9 cellular contexts compared by ENCODE assay signal in genomic region chr9:119968837-119969707, GRCh38.
DNase-seq lines count a peak whose midpoint lies in the region; ATAC-seq, FAIRE-seq and TF ChIP-seq lines count a peak whose summit lies in the region.
"Had no signal": no experiment of that assay in that cellular context is flagged by ENCODE, and none has a peak within 500 bp of the region (broad histone marks: within the 10 kb centered on the region; RNA-seq: fewer than 3 reads in every experiment).

No MANE protein-coding gene starts in this region.

- no peaks in the 10 kb centered on the region for H4K20me1 ChIP-seq in MM.1S (ENCODE audit: insufficient read depth, low read length)
- no peaks in the 10 kb centered on the region for H4K20me1 ChIP-seq in SK-N-SH (ENCODE audit: insufficient read depth)
- H4K20me1 ChIP-seq in astrocyte (ENCODE audit: insufficient read depth, low read length): no peaks in the 10 kb centered on the region
- H4K20me1 ChIP-seq: BLaER1 treated with 17β-estradiol and CSF1 and Interleukin-3, amounts not matched to agents 10 nM and 100 nM had no signal

- no peaks in the 10 kb centered on the region for H3K9me3 Mint-ChIP-seq in astrocyte (ENCODE audit: unreplicated experiment)

- peaks cover 12% of the 10 kb centered on the region for H3K27me3 Mint-ChIP-seq in astrocyte (ENCODE audit: low read depth, unreplicated experiment)

- FAIRE-seq in astrocyte (lab: Jason Lieb, UNC): no peak

- no peak for TF ChIP-seq EP300 in SK-N-SH (IDR thresholded peaks at IDR 0.05; ENCODE audit: borderline replicate concordance in 1 of 2, low read depth in 1 of 2, low read length in 1 of 2)

- 28% methylated on average over 16 of the region's 17 CpGs for WGBS in SK-N-SH (ENCODE audit: low lambda C conversion rate)

- no peaks in the 10 kb centered on the region for H3F3A ChIP-seq in MM.1S (ENCODE audit: insufficient read depth, low read length)
- no peaks in the 10 kb centered on the region for H3F3A ChIP-seq in SK-N-SH (replicated peaks; ENCODE audit: insufficient read depth)

- H3K27me3 ChIP-seq in MM.1S (replicated peaks; ENCODE audit: insufficient read depth, low read length): no peaks in the 10 kb centered on the region
- no peaks in the 10 kb centered on the region for H3K27me3 ChIP-seq in SK-N-SH (ENCODE audit: insufficient read depth)
- no peaks in the 10 kb centered on the region for H3K27me3 ChIP-seq in astrocyte (ENCODE audit: insufficient read depth, low read length)
- H3K27me3 ChIP-seq in gastrocnemius medialis: no peaks in the 10 kb centered on the region
- H3K27me3 ChIP-seq: BLaER1 treated with 17β-estradiol and CSF1 and Interleukin-3, amounts not matched to agents 10 nM and 100 nM had no signal

- in situ Hi-C loops in gastrocnemius medialis (cut with MboI; ENCODE audit: low sequenced_read_pairs in 4 of 4): loop anchor here (10.0 to 25.0 kb wide), 5 partner anchors 107 to 493 kb away; no protein-coding TSS in a partner anchor

- H3K79me2 ChIP-seq in MM.1S (ENCODE audit: low read length): no peaks in the 10 kb centered on the region
- H3K79me2 ChIP-seq in SK-N-SH (ENCODE audit: insufficient read depth): no peaks in the 10 kb centered on the region
- no peaks in the 10 kb centered on the region for H3K79me2 ChIP-seq in astrocyte (ENCODE audit: insufficient read depth, low read length)

- H3K4me3 ChIP-seq in HEK293 (ENCODE audit: low read depth, low read length) (no peak overlapping the region), MM.1S (ENCODE audit: low read length) (no peak overlapping the region), SK-N-SH (ENCODE audit: low read depth in 2 of 2, low read length in 1 of 2) (no peak overlapping the region; a peak in 1 of 4 replicates), astrocyte (ENCODE audit: insufficient read depth, low read depth, low read length) (no peak overlapping the region), gastrocnemius medialis (no peak overlapping the region)
- H3K4me3 ChIP-seq: BLaER1 treated with 17β-estradiol and CSF1 and Interleukin-3, amounts not matched to agents 10 nM and 100 nM had no signal

- TF ChIP-seq CTCF in HEK293 (tag by site-specific recombination; IDR thresholded peaks at IDR 0.05) (0 out of 2 replicates have a peak, but pooled peaks have one; percentile 13), MM.1S (IDR thresholded peaks at IDR 0.05; ENCODE audit: low read length) (peak; percentile 94), SK-N-SH (IDR thresholded peaks at IDR 0.05) (peak; percentile 94), astrocyte (IDR thresholded peaks at IDR 0.05; ENCODE audit: insufficient read depth, low read depth, low read length) (peak; percentile 85), gastrocnemius medialis (IDR thresholded peaks at IDR 0.05 in 4 of 5, conservative IDR thresholded peaks at IDR 0.05 in 1 of 5) (peak; percentile 56 to 88 (median 76))

- no peak overlapping the region for H3K4me2 ChIP-seq in MM.1S (ENCODE audit: low read depth, low read length)
- no peak overlapping the region for H3K4me2 ChIP-seq in SK-N-SH
- no peak overlapping the region for H3K4me2 ChIP-seq in astrocyte (ENCODE audit: low read length)

- H3K27ac ChIP-seq in HEK293 (ENCODE audit: extremely low read depth, low read depth, low read length): no peak overlapping the region
- no peak overlapping the region for H3K27ac ChIP-seq in MM.1S (ENCODE audit: low read length)
- H3K27ac ChIP-seq in SK-N-SH (ENCODE audit: low read depth in 2 of 2, low read length in 1 of 2): no peak overlapping the region
- no peak overlapping the region for H3K27ac ChIP-seq in astrocyte (ENCODE audit: low read depth, low read length)
- H3K27ac ChIP-seq in gastrocnemius medialis: no peak overlapping the region
- H3K27ac ChIP-seq: BLaER1 treated with 17β-estradiol and CSF1 and Interleukin-3, amounts not matched to agents 10 nM and 100 nM had no signal

- H3K9ac ChIP-seq in MM.1S (ENCODE audit: low read length): no peak overlapping the region
- no peak overlapping the region for H3K9ac ChIP-seq in SK-N-SH
- no peak overlapping the region for H3K9ac ChIP-seq in astrocyte (ENCODE audit: low read length)
- H3K9ac ChIP-seq: BLaER1 treated with 17β-estradiol and CSF1 and Interleukin-3, amounts not matched to agents 10 nM and 100 nM had no signal

- no peak overlapping the region for H3K27ac Mint-ChIP-seq in astrocyte (ENCODE audit: unreplicated experiment)

- peak; percentile 64 to 81 for ATAC-seq in gastrocnemius medialis

- no peaks in the 10 kb centered on the region for H3K4me1 ChIP-seq in HEK293 (ENCODE audit: control insufficient read depth, insufficient read depth, low read length)
- H3K4me1 ChIP-seq in MM.1S (ENCODE audit: low read length): no peaks in the 10 kb centered on the region
- no peaks in the 10 kb centered on the region; a peak in 1 of 4 replicates for H3K4me1 ChIP-seq in SK-N-SH (ENCODE audit: control insufficient read depth in 1 of 2, insufficient read depth in 2 of 2, low read depth in 1 of 2, low read length in 1 of 2)
- H3K4me1 ChIP-seq in astrocyte (ENCODE audit: insufficient read depth, low read length): peaks cover 3% of the 10 kb centered on the region
- H3K4me1 ChIP-seq in gastrocnemius medialis: no peaks in the 10 kb centered on the region

- TF ChIP-seq POLR2A in gastrocnemius medialis (IDR thresholded peaks at IDR 0.05): no peak

- no peaks in the 10 kb centered on the region for H3K9me2 ChIP-seq in MM.1S (replicated peaks; ENCODE audit: insufficient read depth, low read length)
- H3K9me2 ChIP-seq in SK-N-SH: no peaks in the 10 kb centered on the region

- H3K36me3 Mint-ChIP-seq in astrocyte (ENCODE audit: low read depth, unreplicated experiment): no peaks in the 10 kb centered on the region

- H3K4me1 Mint-ChIP-seq in astrocyte (ENCODE audit: low read depth, unreplicated experiment): peaks cover 2% of the 10 kb centered on the region

- no peak overlapping the region for H3K4me3 Mint-ChIP-seq in astrocyte (ENCODE audit: unreplicated experiment)

- peak; percentile 8 for DNase-seq in NCI-H146 (lab: John Stamatoyannopoulos, UW)
- DNase-seq in NCI-H146 treated with DMSO at 0.1 percent for 48 hours (lab: John Stamatoyannopoulos, UW; ENCODE audit: unreplicated experiment): no peak
- DNase-seq in MM.1S: peak; percentile 60
- peak; percentile 76 for DNase-seq in SK-N-SH
- peak; percentile 46 for DNase-seq in astrocyte (ENCODE audit: low read depth)
- DNase-seq in hippocampal formation (lab: John Stamatoyannopoulos, UW): peak; percentile 68 to 79
- DNase-seq in gastrocnemius medialis: peak; percentile 35 to 55

- intact Hi-C loops in gastrocnemius medialis (cut with DNase I; ENCODE audit: low total_unique reads): loop anchor here (5.0 kb wide), 2 partner anchors 412 to 508 kb away; no protein-coding TSS in a partner anchor

- H2AFZ ChIP-seq in MM.1S (ENCODE audit: low read length) (no peak overlapping the region), SK-N-SH (ENCODE audit: low read depth) (no peak overlapping the region), astrocyte (ENCODE audit: low read depth, low read length) (no peak overlapping the region)

- CTCF ChIA-PET in HEK293 (lab: Yijun Ruan, JAX) (interaction anchor here (0.6 to 3.0 kb wide), 26 partner anchors 8 to 1332 kb away, joined by 3 to 9 read pairs (median 4); no protein-coding TSS in a partner anchor), SK-N-SH (lab: Yijun Ruan, JAX) (interaction anchor here (0.6 to 4.8 kb wide), 47 partner anchors 11 to 1799 kb away, joined by 3 to 46 read pairs (median 4); partner anchors contain the start of gene BRINP1)

- no peaks in the 10 kb centered on the region for H3K9me3 ChIP-seq in HEK293 (ENCODE audit: control insufficient read depth, insufficient read depth, low read depth, low read length)
- H3K9me3 ChIP-seq in MM.1S (replicated peaks; ENCODE audit: insufficient read depth, low read length): no peaks in the 10 kb centered on the region
- no peaks in the 10 kb centered on the region for H3K9me3 ChIP-seq in SK-N-SH
- H3K9me3 ChIP-seq in astrocyte (ENCODE audit: insufficient read depth, low read depth, low read length): no peaks in the 10 kb centered on the region
- H3K9me3 ChIP-seq in gastrocnemius medialis: no peaks in the 10 kb centered on the region
- H3K9me3 ChIP-seq: BLaER1 treated with 17β-estradiol and CSF1 and Interleukin-3, amounts not matched to agents 10 nM and 100 nM had no signal

- TF ChIP-seq RAD21 in SK-N-SH (IDR thresholded peaks at IDR 0.05; ENCODE audit: low read length): peak; percentile 86

- POLR2A ChIA-PET in HEK293 (lab: Yijun Ruan, JAX): no interaction called here
- POLR2A ChIA-PET in SK-N-SH (lab: Yijun Ruan, JAX): no interaction called here

- H3K36me3 ChIP-seq in HEK293 (ENCODE audit: control insufficient read depth in 2 of 2, insufficient read depth in 1 of 2, low read length in 2 of 2) (no peaks in the 10 kb centered on the region), MM.1S (replicated peaks; ENCODE audit: insufficient read depth, low read length) (no peaks in the 10 kb centered on the region), SK-N-SH (replicated peaks in 1 of 2; ENCODE audit: control insufficient read depth in 1 of 2, insufficient read depth in 2 of 2, low read length in 1 of 2) (no peaks in the 10 kb centered on the region), astrocyte (ENCODE audit: insufficient read depth, low read length) (no peaks in the 10 kb centered on the region), gastrocnemius medialis (no peaks in the 10 kb centered on the region)
- H3K36me3 ChIP-seq: BLaER1 treated with 17β-estradiol and CSF1 and Interleukin-3, amounts not matched to agents 10 nM and 100 nM had no signal

TF ChIP-seq in HEK293, 187 proteins besides CTCF, POLR2A, EP300 and RAD21:
- TF ChIP-seq ZNF24 (tag by site-specific recombination; IDR thresholded peaks at IDR 0.05) (no peak), ZNF626 (tag by site-specific recombination; IDR thresholded peaks at IDR 0.05) (no peak), ZNF501 (tag by site-specific recombination; IDR thresholded peaks at IDR 0.05) (no peak), ZSCAN16 (tag by site-specific recombination; IDR thresholded peaks at IDR 0.05) (no peak), SCRT1 (tag by site-specific recombination; IDR thresholded peaks at IDR 0.05; ENCODE audit: borderline replicate concordance) (no peak), ZNF654 (tag by site-specific recombination; IDR thresholded peaks at IDR 0.05; ENCODE audit: low read depth) (peak; percentile 39)
TF ChIP-seq in HEK293: peak in this region for 1.

TF ChIP-seq in SK-N-SH, 30 proteins besides CTCF, POLR2A, EP300 and RAD21:
- TF ChIP-seq POLR2AphosphoS5 (IDR thresholded peaks at IDR 0.05; ENCODE audit: low read depth, low read length) (no peak), SMC3 (IDR thresholded peaks at IDR 0.05; ENCODE audit: low read depth, low read length) (peak; percentile 83)

Comparison
In these comparisons a context has a peak if more than half of its experiments do, and no peak if none do; other contexts are left out.
1. CTCF ChIP-seq: peak in every context shown above with its lines; median percentile 94 in MM.1S; 94 in SK-N-SH; 85 in astrocyte; 76 in gastrocnemius medialis; 13 in HEK293.